Comparison of ENCODE assay signal across 1 cellular context in the genomic region with DNA sequence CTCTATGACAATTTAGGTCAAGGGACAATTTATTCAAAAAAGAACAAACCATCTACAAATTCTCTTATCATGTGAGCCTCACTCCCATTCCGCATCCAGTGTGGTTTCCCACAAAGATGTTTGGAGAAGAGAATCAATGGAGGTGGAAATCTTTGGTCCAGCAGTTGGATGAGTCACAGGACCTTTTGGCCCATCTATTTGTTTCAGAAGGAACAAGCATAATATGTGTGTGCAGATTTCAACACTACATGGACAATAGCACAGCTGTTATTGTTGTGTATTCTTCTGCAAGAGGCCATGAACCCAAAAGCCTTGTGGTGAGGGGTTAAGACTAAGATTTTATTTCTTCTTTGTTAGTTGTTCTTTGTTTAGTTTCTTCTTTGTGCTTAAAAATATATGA.
TF ChIP-seq lines count a peak whose summit lies in the region.

No MANE protein-coding gene starts in this region.

TF ChIP-seq in GM12878, 131 proteins besides CTCF, POLR2A, EP300 and RAD21:
- TF ChIP-seq SRF (IDR thresholded peaks at IDR 0.05; ENCODE audit: low read depth in 2 of 2, low read length in 2 of 2) (no peak), SIN3A (IDR thresholded peaks at IDR 0.05; ENCODE audit: low read depth, low read length) (no peak), SUPT20H (IDR thresholded peaks at IDR 0.05; ENCODE audit: borderline replicate concordance, control insufficient read depth, low read depth, low read length) (no peak), ETV6 (conservative IDR thresholded peaks at IDR 0.05 in 1 of 2, IDR thresholded peaks at IDR 0.05 in 1 of 2; ENCODE audit: borderline replicate concordance in 1 of 2, low read depth in 1 of 2) (no peak), FOXM1 (IDR thresholded peaks at IDR 0.05; ENCODE audit: low read depth, low read length) (no peak), IRF4 (IDR thresholded peaks at IDR 0.05; ENCODE audit: low read depth, low read length) (no peak), SPI1 (IDR thresholded peaks at IDR 0.05; ENCODE audit: borderline replicate concordance, insufficient read depth, low read depth, low read length) (no peak)
- TF ChIP-seq, protein P1, sequence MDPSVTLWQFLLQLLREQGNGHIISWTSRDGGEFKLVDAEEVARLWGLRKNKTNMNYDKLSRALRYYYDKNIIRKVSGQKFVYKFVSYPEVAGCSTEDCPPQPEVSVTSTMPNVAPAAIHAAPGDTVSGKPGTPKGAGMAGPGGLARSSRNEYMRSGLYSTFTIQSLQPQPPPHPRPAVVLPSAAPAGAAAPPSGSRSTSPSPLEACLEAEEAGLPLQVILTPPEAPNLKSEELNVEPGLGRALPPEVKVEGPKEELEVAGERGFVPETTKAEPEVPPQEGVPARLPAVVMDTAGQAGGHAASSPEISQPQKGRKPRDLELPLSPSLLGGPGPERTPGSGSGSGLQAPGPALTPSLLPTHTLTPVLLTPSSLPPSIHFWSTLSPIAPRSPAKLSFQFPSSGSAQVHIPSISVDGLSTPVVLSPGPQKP (IDR thresholded peaks at IDR 0.05; ENCODE audit: low read depth, low read length), result no peak
